ENCODE assay signal across 21 cellular contexts in genomic region chr17:19457046-19457445, GRCh38. TPM values are rescaled to one million over a fixed set of nuclear protein-coding genes. Genes with fewer than 3 reads are reported as not detected.
"Had no signal": no experiment of that assay in that cellular context is flagged by ENCODE, and none has a peak within 500 bp of the region (broad histone marks: within the 10 kb centered on the region; RNA-seq: fewer than 3 reads in every experiment).

No MANE protein-coding gene starts in this region.

- H3K27ac Mint-ChIP-seq: activated CD4-positive, alpha-beta memory T cell treated with anti-CD3 and anti-CD28 coated beads for 36 hours; activated naive CD8-positive, alpha-beta T cell; immature natural killer cell; nephron progenitor cell; T-helper 1 cell treated with Interleukin-12 subunit alpha and Interleukin-12 subunit beta and Interleukin-4 antibody, amounts not matched to agents 30 μg/mL and 1 μg/mL, for 36 hours had no signal

- H3K4me3 Mint-ChIP-seq: activated CD4-positive, alpha-beta memory T cell treated with anti-CD3 and anti-CD28 coated beads for 36 hours; activated naive CD8-positive, alpha-beta T cell; immature natural killer cell; nephron progenitor cell; T-helper 1 cell treated with Interleukin-12 subunit alpha and Interleukin-12 subunit beta and Interleukin-4 antibody, amounts not matched to agents 30 μg/mL and 1 μg/mL, for 36 hours had no signal

- H3K4me1 ChIP-seq: foreskin keratinocyte had no signal

- DNase-seq: activated CD4-positive, alpha-beta memory T cell treated with anti-CD3 and anti-CD28 coated beads for 36 hours; activated CD4-positive, alpha-beta T cell treated with anti-CD3 and anti-CD28 coated beads for 4 hours; activated CD4-positive, CD25-positive, alpha-beta regulatory T cell; activated gamma-delta T cell treated with Interleukin-2 at 50 U/mL for 16 hours; activated T-cell treated with anti-CD3 and anti-CD28 coated beads for 4 hours; cortex of kidney; erythroblast; foreskin keratinocyte; immature natural killer cell; left ventricle myocardium superior; mammary epithelial cell; nephron progenitor cell; nucleus accumbens; right cardiac atrium; stimulated activated CD4-positive, alpha-beta T cell treated with anti-CD3 and anti-CD28 coated beads, Interleukin-4, amount 100 ng/mL, for 24 hours; stimulated activated naive CD4-positive, alpha-beta T cell treated with Interleukin-2 at 50 U/mL for 16 hours; T1000; upper lobe of right lung had no signal

- H2AFZ ChIP-seq: parathyroid adenoma had no signal

- H3K9me3 ChIP-seq: upper lobe of right lung had no signal

- H3K27me3 ChIP-seq: upper lobe of right lung had no signal

- H3K79me2 ChIP-seq: parathyroid adenoma had no signal

- H3K4me3 ChIP-seq: upper lobe of right lung had no signal

- H3K36me3 ChIP-seq: upper lobe of right lung had no signal

- H3K9me3 Mint-ChIP-seq: activated CD4-positive, alpha-beta memory T cell treated with anti-CD3 and anti-CD28 coated beads for 36 hours; immature natural killer cell; nephron progenitor cell; T-helper 1 cell treated with Interleukin-12 subunit alpha and Interleukin-12 subunit beta and Interleukin-4 antibody, amounts not matched to agents 30 μg/mL and 1 μg/mL, for 36 hours had no signal

- H3K27ac ChIP-seq: foreskin keratinocyte, parathyroid adenoma, upper lobe of right lung had no signal

- H3K36me3 Mint-ChIP-seq: activated CD4-positive, alpha-beta memory T cell treated with anti-CD3 and anti-CD28 coated beads for 36 hours; activated naive CD8-positive, alpha-beta T cell; immature natural killer cell had no signal

- ATAC-seq: foreskin keratinocyte, left ventricle myocardium superior, right cardiac atrium, upper lobe of right lung had no signal

- H3K9ac ChIP-seq: parathyroid adenoma had no signal

RNA-seq across cellular contexts. Expression of gene RNF112, which starts 46.0 kb away (rescaled TPM):
- total RNA-seq: mammary epithelial cell had no signal
- polyA plus RNA-seq: immature natural killer cell, mammary epithelial cell had no signal
